In the genomic region with DNA sequence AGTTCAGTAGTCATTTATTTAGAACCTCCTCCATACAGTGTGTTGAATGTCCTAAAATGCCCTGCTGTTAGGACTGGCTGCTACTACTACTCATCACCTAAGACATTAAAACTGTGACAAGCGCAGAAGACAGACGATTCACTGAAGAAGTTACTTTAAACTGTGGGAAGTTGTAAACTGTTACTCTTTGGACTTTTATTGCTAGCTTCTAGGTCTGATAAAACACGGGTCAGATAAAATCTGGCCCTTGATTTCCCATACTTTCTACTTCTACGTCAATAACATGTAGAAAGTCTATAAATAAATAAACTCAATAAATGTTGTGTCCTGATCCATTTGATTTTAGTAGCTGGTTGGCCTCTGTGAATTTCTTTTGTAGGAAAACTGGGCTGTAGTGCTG, we compare ENCODE assay signal across 16 cellular contexts.
A peak's percentile ranks its signal among the peaks of the same experiment; 100 is the strongest.
DNase-seq lines count a peak whose midpoint lies in the region; ATAC-seq, FAIRE-seq and TF ChIP-seq lines count a peak whose summit lies in the region.
"Had no signal": no experiment of that assay in that cellular context is flagged by ENCODE, and none has a peak within 500 bp of the region (broad histone marks: within the 10 kb centered on the region; RNA-seq: fewer than 3 reads in every experiment).

No MANE protein-coding gene starts in this region.

- peaks cover 4% of the 10 kb centered on the region for H3K36me3 Mint-ChIP-seq in T-helper 17 cell (ENCODE audit: low read depth)

- DNase-seq in T-helper 17 cell = no peak
- no peak for DNase-seq in left colon
- peak; percentile 75 for DNase-seq in small intestine
- no peak for DNase-seq in NCI-H2227 (lab: John Stamatoyannopoulos, UW; ENCODE audit: unreplicated experiment)
- no peak for DNase-seq in epidermal melanocyte (ENCODE audit: insufficient read length, low spot score)
- DNase-seq in upper lobe of right lung = no peak
- DNase-seq: C1 segment of cervical spinal cord; CD4-positive, alpha-beta memory T cell; H7 had no signal

- intact Hi-C loops in left colon (cut with DNase I, micrococcal nuclease) = no loop called here
- intact Hi-C loops in upper lobe of right lung (cut with DNase I) = no loop called here

- peaks cover 2% of the 10 kb centered on the region in 2 donors for H3K4me1 ChIP-seq in small intestine (ENCODE audit: control insufficient read depth in 2 of 2, insufficient read depth in 1 of 2, low read depth in 1 of 2, low read length in 1 of 2)
- H3K4me1 ChIP-seq in upper lobe of right lung = no peaks in the 10 kb centered on the region

- ATAC-seq in T-helper 17 cell (no peak), left colon (peak; percentile 81), upper lobe of right lung (no peak), HG03521 (IDR thresholded peaks at IDR 0.05; ENCODE audit: unreplicated experiment) (no peak)
- ATAC-seq: GM12878, GM23338 had no signal

- peaks cover 0 to 9% of the 10 kb centered on the region in 2 donors for H3K36me3 ChIP-seq in small intestine (ENCODE audit: control insufficient read depth in 2 of 2, insufficient read depth in 2 of 2, low read length in 2 of 2)
- peaks cover 7% of the 10 kb centered on the region for H3K36me3 ChIP-seq in upper lobe of right lung

- no peak for TF ChIP-seq CTCF in 22Rv1 (IDR thresholded peaks at IDR 0.05)
- TF ChIP-seq CTCF in upper lobe of right lung (IDR thresholded peaks at IDR 0.05) = no peak

- H3K27ac ChIP-seq in 22Rv1 (peak overlapping the region; percentile 35), small intestine (ENCODE audit: low read depth in 1 of 2, low read length in 1 of 2) (no peak overlapping the region), upper lobe of right lung (no peak overlapping the region)

- H3K9me3 ChIP-seq in T-helper 17 cell (ENCODE audit: control insufficient read depth, low read length, poor library complexity, severe bottlenecking) (no peaks in the 10 kb centered on the region), small intestine (ENCODE audit: control insufficient read depth, low read depth) (no peaks in the 10 kb centered on the region), upper lobe of right lung (no peaks in the 10 kb centered on the region)

- H3K4me3 ChIP-seq in small intestine (ENCODE audit: low read depth in 1 of 2, low read length in 2 of 2) (no peak overlapping the region), upper lobe of right lung (no peak overlapping the region)
- H3K4me3 ChIP-seq: GM12878, GM23338 had no signal

- 29 to 49% (median 43%) methylated on average over 4 of the region's 4 CpGs for WGBS in small intestine, 3 donors

- FAIRE-seq in small intestine (lab: Jason Lieb, UNC) = no peak
- FAIRE-seq: A204.1, GM12878, GM18507 had no signal

- H3K27me3 ChIP-seq in small intestine (ENCODE audit: control insufficient read depth in 2 of 2, insufficient read depth in 2 of 2, low read length in 2 of 2) (no peaks in the 10 kb centered on the region), upper lobe of right lung (no peaks in the 10 kb centered on the region)

- H3K4me1 Mint-ChIP-seq in T-helper 17 cell = peaks cover 13% of the 10 kb centered on the region
- H3K4me1 Mint-ChIP-seq: GM23338 had no signal

- peak overlapping the region; percentile 67 for H3K27ac Mint-ChIP-seq in T-helper 17 cell
- H3K27ac Mint-ChIP-seq: GM23338 had no signal

- H3K4me3 Mint-ChIP-seq in T-helper 17 cell = no peak overlapping the region
- H3K4me3 Mint-ChIP-seq: B cell; CD4-positive, alpha-beta memory T cell; GM23338 had no signal

- H3K27me3 Mint-ChIP-seq in T-helper 17 cell = no peaks in the 10 kb centered on the region
- H3K27me3 Mint-ChIP-seq: B cell; CD4-positive, alpha-beta memory T cell had no signal
